9 cellular contexts compared by ENCODE assay signal in genomic region chr7:33109758-33110238, GRCh38. TPM values are rescaled to one million over a fixed set of nuclear protein-coding genes. Genes with fewer than 3 reads are reported as not detected.
DNase-seq lines count a peak whose midpoint lies in the region; ATAC-seq, FAIRE-seq and TF ChIP-seq lines count a peak whose summit lies in the region.
"Had no signal": no experiment of that assay in that cellular context is flagged by ENCODE, and none has a peak within 500 bp of the region (broad histone marks: within the 10 kb centered on the region; RNA-seq: fewer than 3 reads in every experiment).

No MANE protein-coding gene starts in this region.

- peak in 1 of 2 donors; percentile 14 for ATAC-seq in activated T-cell treated with anti-CD3 and anti-CD28 coated beads, Interleukin-2, amount 50 U/mL, for 72 hours (replicated peaks in 1 of 2)
- ATAC-seq in Panc1 (no peak), GM21786 (IDR thresholded peaks at IDR 0.05; ENCODE audit: unreplicated experiment) (no peak)

- H3K9me3 ChIP-seq in Panc1 (ENCODE audit: control insufficient read depth, insufficient read depth, low read depth, low read length) = no peaks in the 10 kb centered on the region
- H3K9me3 ChIP-seq in H1 (ENCODE audit: insufficient read depth in 2 of 2, low read depth in 1 of 2, low read length in 1 of 2) = no peaks in the 10 kb centered on the region

- H3K4me1 ChIP-seq in Panc1 (ENCODE audit: control insufficient read depth, insufficient read depth, low read length) (peaks cover 19% of the 10 kb centered on the region), H1 (replicated peaks in 1 of 4; ENCODE audit: control insufficient read depth in 3 of 4, insufficient read depth in 4 of 4, low read length in 3 of 4) (peaks cover 0 to 5% (median 1%) of the 10 kb centered on the region in 4 experiments; a peak in 2 of 7 replicates)

- H3K27ac Mint-ChIP-seq in activated T-cell treated with anti-CD3 and anti-CD28 coated beads, Interleukin-2, amount 50 U/mL, for 72 hours = peak overlapping the region; percentile 42
- peak overlapping the region in 2 of 3 experiments; percentile 38 to 66 for H3K27ac Mint-ChIP-seq in nephron

- peaks cover 3 to 25% of the 10 kb centered on the region in 2 experiments; a peak in 3 of 4 replicates for H3K79me2 ChIP-seq in H1 (ENCODE audit: control insufficient read depth in 1 of 2, insufficient read depth in 2 of 2, low read length in 2 of 2)

- no peak; the same call in 1 of the 2 replicates for TF ChIP-seq CTCF in Panc1 (IDR thresholded peaks at IDR 0.05)
- no peak for TF ChIP-seq CTCF in H1 (IDR thresholded peaks at IDR 0.05; ENCODE audit: control extremely low read depth in 1 of 3, insufficient read depth in 1 of 3, low read depth in 1 of 3, low read length in 3 of 3)
- TF ChIP-seq CTCF in nephron (IDR thresholded peaks at IDR 0.05; ENCODE audit: unreplicated experiment in 3 of 3) = no peak

- BruUV-seq in Panc1 (replicated peaks; lab: Mats Ljungman, UMichigan) = no TSS peak

- H2AK5ac ChIP-seq in H1 (ENCODE audit: low read depth, low read length) = no peak overlapping the region

- no peak overlapping the region for H4K5ac ChIP-seq in H1 (ENCODE audit: insufficient read length, low read depth, low read length)

- H3K14ac ChIP-seq in H1 (ENCODE audit: insufficient read length) = no peak overlapping the region

- TF ChIP-seq RAD21 in H1 (IDR thresholded peaks at IDR 0.05 in 1 of 2, conservative IDR thresholded peaks at IDR 0.05 in 1 of 2; ENCODE audit: low read depth in 2 of 2, low read length in 2 of 2) = no peak

- no peak overlapping the region for H3K4ac ChIP-seq in H1 (replicated peaks; ENCODE audit: insufficient read length, low read depth, low read length)

- H3K27ac ChIP-seq in Panc1 (ENCODE audit: low read length) (peak overlapping the region; percentile 29; the same call in 1 of the 2 replicates), H1 (ENCODE audit: low read depth, low read length) (no peak overlapping the region)

- no peak overlapping the region for H2BK12ac ChIP-seq in H1 (ENCODE audit: low read depth, low read length)

- H3K79me1 ChIP-seq in H1 (ENCODE audit: low read depth, low read length) = peaks cover 5% of the 10 kb centered on the region

- peaks cover 0 to 7% of the 10 kb centered on the region in 2 experiments for H4K20me1 ChIP-seq in H1 (replicated peaks in 1 of 2; ENCODE audit: control insufficient read depth in 1 of 2, insufficient read depth in 2 of 2, low read length in 2 of 2)

- no peak overlapping the region for H4K91ac ChIP-seq in H1 (replicated peaks; ENCODE audit: insufficient read length, low read length)

- H3K27me3 Mint-ChIP-seq in activated T-cell treated with anti-CD3 and anti-CD28 coated beads, Interleukin-2, amount 50 U/mL, for 72 hours (ENCODE audit: low read depth) = peaks cover 22% of the 10 kb centered on the region
- peaks cover 11% of the 10 kb centered on the region for H3K27me3 Mint-ChIP-seq in nephron (ENCODE audit: low read depth)

- CTCF ChIA-PET in Panc1 (lab: Charles Lee) = interaction anchor here (0.7 to 0.8 kb wide), 2 partner anchors 72 to 167 kb away, joined by 3 to 5 read pairs; no protein-coding TSS in a partner anchor
- CTCF ChIA-PET in H1 (lab: Charles Lee; ENCODE audit: partially characterized antibody) = interaction anchor here (0.6 to 3.5 kb wide), 24 partner anchors 10 to 1358 kb away, joined by 3 to 12 read pairs (median 4); partner anchors contain the start of genes FKBP9 and NT5C3A

- TF ChIP-seq POLR2A in H1 (IDR thresholded peaks at IDR 0.05; ENCODE audit: control extremely low read depth in 1 of 2, low read depth in 2 of 2, low read length in 2 of 2) = no peak

- FAIRE-seq in H1 (lab: Jason Lieb, UNC) = no peak
- FAIRE-seq: colon had no signal

- H3K36me3 Mint-ChIP-seq in activated T-cell treated with anti-CD3 and anti-CD28 coated beads, Interleukin-2, amount 50 U/mL, for 72 hours (ENCODE audit: insufficient read depth in 2 of 2) = no peaks in the 10 kb centered on the region
- no peaks in the 10 kb centered on the region for H3K36me3 Mint-ChIP-seq in nephron (ENCODE audit: low read depth)

- no peak overlapping the region for H2BK15ac ChIP-seq in H1 (ENCODE audit: low read length)

- intact Hi-C loops in Panc1 (cut with micrococcal nuclease; ENCODE audit: unreplicated experiment) = loop anchor here (5.0 kb wide), 3 partner anchors 152 to 342 kb away; partner anchors contain the start of gene FKBP9

- no peak overlapping the region for H3K9ac ChIP-seq in H1 (replicated peaks in 1 of 4; ENCODE audit: extremely low read depth in 1 of 4, low read depth in 3 of 4, low read length in 3 of 4)

- peaks cover 37% of the 10 kb centered on the region for H3K4me1 Mint-ChIP-seq in activated T-cell treated with anti-CD3 and anti-CD28 coated beads, Interleukin-2, amount 50 U/mL, for 72 hours (ENCODE audit: low read depth)
- peaks cover 23% of the 10 kb centered on the region for H3K4me1 Mint-ChIP-seq in nephron

- WGBS in H1 (ENCODE audit: extremely low coverage in 1 of 2, insufficient coverage in 1 of 2, insufficient read length in 1 of 2, insufficient replicate concordance in 2 of 2, low coverage in 1 of 2, low lambda C conversion rate in 2 of 2, missing lambda C conversion rate in 1 of 2), 2 experiments = 47% methylated on average over 11 of the region's 11 CpGs; no CpG with 5 or more reads in 1 of the 2 experiments

- no peak overlapping the region for H3K56ac ChIP-seq in H1 (replicated peaks; ENCODE audit: insufficient read length, low read depth, low read length)

- H2BK5ac ChIP-seq in H1 (ENCODE audit: low read depth, low read length) = no peak overlapping the region

- H3K27me3 ChIP-seq in Panc1 (ENCODE audit: control insufficient read depth, insufficient read depth, low read length) = no peaks in the 10 kb centered on the region
- H3K27me3 ChIP-seq in H1 (replicated peaks in 1 of 4; ENCODE audit: control insufficient read depth in 3 of 4, extremely low read depth in 1 of 4, insufficient read depth in 3 of 4, low read length in 3 of 4) = peaks cover 0 to 3% (median 0%) of the 10 kb centered on the region in 4 experiments; a peak in 1 of 7 replicates

- no peak overlapping the region for H2BK120ac ChIP-seq in H1 (replicated peaks; ENCODE audit: low read depth, low read length)

- H3K4me2 ChIP-seq in H1 (ENCODE audit: insufficient read depth in 1 of 2, low read depth in 2 of 2, low read length in 2 of 2) = peak overlapping the region; percentile 50 to 57; a peak in 3 of 4 replicates

- no peaks in the 10 kb centered on the region for H3K9me3 Mint-ChIP-seq in activated T-cell treated with anti-CD3 and anti-CD28 coated beads, Interleukin-2, amount 50 U/mL, for 72 hours
- H3K9me3 Mint-ChIP-seq in nephron = no peaks in the 10 kb centered on the region

- no peak overlapping the region for H2BK20ac ChIP-seq in H1 (ENCODE audit: low read length)

- H3K36me3 ChIP-seq in Panc1 (ENCODE audit: control insufficient read depth, insufficient read depth, low read length) (no peaks in the 10 kb centered on the region), H1 (ENCODE audit: control insufficient read depth in 2 of 4, insufficient read depth in 4 of 4, low read length in 3 of 4) (no peaks in the 10 kb centered on the region; a peak in 1 of 8 replicates)

- H4K8ac ChIP-seq in H1 (ENCODE audit: extremely low read depth, insufficient read depth, low read length) = no peak overlapping the region; the same call in 1 of the 2 replicates

- H2AFZ ChIP-seq in H1 (ENCODE audit: low read length) = no peak overlapping the region

- peak overlapping the region; percentile 73 to 76 for H3K4me3 Mint-ChIP-seq in activated T-cell treated with anti-CD3 and anti-CD28 coated beads, Interleukin-2, amount 50 U/mL, for 72 hours
- H3K4me3 Mint-ChIP-seq in nephron = peak overlapping the region; percentile 78 to 85 (median 85)

- no peak overlapping the region for H3K18ac ChIP-seq in H1 (ENCODE audit: extremely low read depth, low read length)

- POLR2A ChIA-PET in Panc1 (lab: Charles Lee) = no interaction called here
- POLR2A ChIA-PET in H1 (lab: Charles Lee; ENCODE audit: partially characterized antibody) = interaction anchor here (0.6 to 2.3 kb wide), 3 partner anchors 47 to 217 kb away, joined by 3 to 5 read pairs (median 5); partner anchors contain the start of gene NT5C3A

- peak overlapping the region; percentile 71 to 80 for H3K4me3 ChIP-seq in Panc1 (ENCODE audit: low read depth in 2 of 2, low read length in 2 of 2)
- peak overlapping the region; percentile 23 to 57 (median 32); a peak in 6 of 8 replicates for H3K4me3 ChIP-seq in H1 (ENCODE audit: extremely low read depth in 1 of 4, insufficient read depth in 2 of 4, low read depth in 3 of 4, low read length in 4 of 4)

- H3K23me2 ChIP-seq in H1 (ENCODE audit: low read depth, low read length) = 0 out of 2 replicates have a peak, but pooled peaks cover 2% of the 10 kb centered on the region

- DNase-seq in activated T-cell treated with anti-CD3 and anti-CD28 coated beads, Interleukin-2, amount 50 U/mL, for 72 hours = peak in 1 of 2 donors; percentile 16
- no peak for DNase-seq in activated T-cell treated with anti-CD3 and anti-CD28 coated beads, Interleukin-2, amount 50 U/mL, for 48 hours
- DNase-seq in Panc1 (ENCODE audit: low read depth, low spot score) (no peak), H1 (ENCODE audit: low read depth in 1 of 2, low spot score in 2 of 2) (no peak)
- no peak for DNase-seq in activated CD4-positive, CD25-positive, alpha-beta regulatory T cell (lab: John Stamatoyannopoulos, UW)
- DNase-seq in stimulated activated naive CD4-positive, alpha-beta T cell treated with Interleukin-2 at 50 U/mL for 16 hours (lab: John Stamatoyannopoulos, UW) = no peak

- no peak overlapping the region for H3K23ac ChIP-seq in H1 (ENCODE audit: insufficient read length)

- in situ Hi-C loops in Panc1 (cut with HindIII; ENCODE audit: low pct_unique_long_range_greater_than_20kb, low sequenced_read_pairs) = no loop called here

- no peak for TF ChIP-seq EP300 in H1 (IDR thresholded peaks at IDR 0.05; ENCODE audit: borderline replicate concordance in 1 of 2, low read depth in 2 of 2, low read length in 2 of 2)

RNA-seq across cellular contexts. Expression of gene RP9, which starts 0.6 kb away (rescaled TPM):
- 10 to 100 TPM; 20.8 to 32.2 TPM for total RNA-seq in activated T-cell treated with anti-CD3 and anti-CD28 coated beads, Interleukin-2, amount 50 U/mL, for 72 hours
- total RNA-seq in Panc1 (2021; ENCODE audit: unreplicated experiment) = 22.1 TPM
- polyA plus RNA-seq in Panc1 (2012; ENCODE audit: insufficient read length) = 26.9 TPM
- 11.9 and 12.4 TPM in 2 replicates for total RNA-seq in H1 (2021; fragmentation: NEBNext Ultra II Directional; extraction: Animal tissue kit (Norgen Biotek cat#: 25700))
- polyA plus RNA-seq in H1 (2011; rRNA removed) = 11.0 TPM in 2 replicates
- polyA plus RNA-seq in H1 (2011; cell fraction: cytosol; rRNA removed) = 14.1 TPM
- 12.6 TPM for polyA plus RNA-seq in H1 (2011; cell fraction: nucleus; rRNA removed)
- 13.8 to 15.9 TPM (median 15.3 TPM) in 4 replicates for polyA plus RNA-seq in H1 (2012, experiment 1 of 2)
- 7.2 TPM for polyA plus RNA-seq in H1 (2012, experiment 2 of 2)
- polyA plus RNA-seq in H1 (2013, experiment 1 of 2) = 17.3 TPM
- polyA plus RNA-seq in H1 (2013, experiment 2 of 2) = 16.9 TPM
- 3.8 and 9.4 TPM in 2 replicates for polyA minus RNA-seq in H1 (2011; rRNA and poly(A)+ RNA removed)
- polyA minus RNA-seq in H1 (2011; cell fraction: cytosol; rRNA and poly(A)+ RNA removed) = 11.5 TPM
- 9.1 TPM for polyA minus RNA-seq in H1 (2011; cell fraction: nucleus; rRNA and poly(A)+ RNA removed)

RNA-seq across cellular contexts. Expression of gene BBS9, which starts 19.6 kb away (rescaled TPM):
- total RNA-seq in activated T-cell treated with anti-CD3 and anti-CD28 coated beads, Interleukin-2, amount 50 U/mL, for 72 hours = 10 to 100 TPM; 10.8 to 13.5 TPM
- 6.9 TPM for total RNA-seq in Panc1 (2021; ENCODE audit: unreplicated experiment)
- 4.3 TPM for polyA plus RNA-seq in Panc1 (2012; ENCODE audit: insufficient read length)
- 22.3 and 27.2 TPM in 2 replicates for total RNA-seq in H1 (2021; fragmentation: NEBNext Ultra II Directional; extraction: Animal tissue kit (Norgen Biotek cat#: 25700))
- 25.0 and 37.0 TPM in 2 replicates for polyA plus RNA-seq in H1 (2011; rRNA removed)
- 49.8 TPM for polyA plus RNA-seq in H1 (2011; cell fraction: cytosol; rRNA removed)
- polyA plus RNA-seq in H1 (2011; cell fraction: nucleus; rRNA removed) = 36.0 TPM
- polyA plus RNA-seq in H1 (2012, experiment 1 of 2) = 29.6 to 41.7 TPM (median 37.7 TPM) in 4 replicates
- 4.7 TPM for polyA plus RNA-seq in H1 (2012, experiment 2 of 2)
- 43.4 TPM for polyA plus RNA-seq in H1 (2013, experiment 1 of 2)
- 41.9 TPM for polyA plus RNA-seq in H1 (2013, experiment 2 of 2)
- polyA minus RNA-seq in H1 (2011; rRNA and poly(A)+ RNA removed) = 126 and 143 TPM in 2 replicates
- polyA minus RNA-seq in H1 (2011; cell fraction: cytosol; rRNA and poly(A)+ RNA removed) = 30.6 TPM
- polyA minus RNA-seq in H1 (2011; cell fraction: nucleus; rRNA and poly(A)+ RNA removed) = 415 TPM

RNA-seq across cellular contexts. Expression of gene NT5C3A, which starts 47.2 kb away (rescaled TPM):
- total RNA-seq in activated T-cell treated with anti-CD3 and anti-CD28 coated beads, Interleukin-2, amount 50 U/mL, for 72 hours = 10 to 100 TPM; 45.7 to 51.0 TPM
- 29.1 TPM for total RNA-seq in Panc1 (2021; ENCODE audit: unreplicated experiment)
- polyA plus RNA-seq in Panc1 (2012; ENCODE audit: insufficient read length) = 12.5 TPM
- total RNA-seq in H1 (2021; fragmentation: NEBNext Ultra II Directional; extraction: Animal tissue kit (Norgen Biotek cat#: 25700)) = 22.7 and 23.0 TPM in 2 replicates
- 4.4 and 7.5 TPM in 2 replicates for polyA plus RNA-seq in H1 (2011; rRNA removed)
- 11.8 TPM for polyA plus RNA-seq in H1 (2011; cell fraction: cytosol; rRNA removed)
- 3.0 TPM for polyA plus RNA-seq in H1 (2011; cell fraction: nucleus; rRNA removed)
- 9.5 to 18.8 TPM (median 10.7 TPM) in 4 replicates for polyA plus RNA-seq in H1 (2012, experiment 1 of 2)
- polyA plus RNA-seq in H1 (2012, experiment 2 of 2) = 2.3 TPM
- polyA plus RNA-seq in H1 (2013, experiment 1 of 2) = 39.5 TPM
- 44.9 TPM for polyA plus RNA-seq in H1 (2013, experiment 2 of 2)
- 3.4 and 4.4 TPM in 2 replicates for polyA minus RNA-seq in H1 (2011; rRNA and poly(A)+ RNA removed)
- polyA minus RNA-seq in H1 (2011; cell fraction: cytosol; rRNA and poly(A)+ RNA removed) = 5.1 TPM
- 10.7 TPM for polyA minus RNA-seq in H1 (2011; cell fraction: nucleus; rRNA and poly(A)+ RNA removed)
